9 cellular contexts compared by ENCODE assay signal in the genomic region with DNA sequence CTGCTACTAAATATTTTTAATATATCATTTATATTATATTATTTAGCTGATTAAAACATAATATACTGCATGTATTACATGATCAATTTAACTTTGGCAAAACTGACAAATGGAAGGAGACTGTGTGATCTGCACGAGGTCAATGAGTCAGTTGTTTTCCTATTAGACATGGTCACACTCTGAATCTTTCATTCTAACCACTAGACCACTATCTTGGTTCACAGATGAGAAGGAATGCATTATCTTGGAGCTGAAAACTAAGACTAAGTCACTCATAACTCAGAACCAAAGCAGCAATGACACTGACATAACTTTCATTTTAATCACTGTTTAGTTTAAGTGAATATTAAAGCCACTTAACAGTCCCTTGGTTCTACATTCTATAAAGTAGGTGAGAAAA. TPM values are rescaled to one million over a fixed set of nuclear protein-coding genes. Genes with fewer than 3 reads are reported as not detected.
DNase-seq lines count a peak whose midpoint lies in the region; ATAC-seq, FAIRE-seq and TF ChIP-seq lines count a peak whose summit lies in the region.
"Had no signal": no experiment of that assay in that cellular context is flagged by ENCODE, and none has a peak within 500 bp of the region (broad histone marks: within the 10 kb centered on the region; RNA-seq: fewer than 3 reads in every experiment).

No MANE protein-coding gene starts in this region.

- H3K4me1 ChIP-seq in MM.1S (ENCODE audit: low read length) = no peaks in the 10 kb centered on the region

- peaks cover 35% of the 10 kb centered on the region for H3K36me3 Mint-ChIP-seq in T-helper 1 cell treated with Interleukin-12 subunit alpha and Interleukin-12 subunit beta and Interleukin-4 antibody, amounts not matched to agents 30 μg/mL and 1 μg/mL, for 36 hours (ENCODE audit: low read depth)

- no peak overlapping the region for H2AFZ ChIP-seq in MM.1S (ENCODE audit: low read length)

- H3F3A ChIP-seq in MM.1S (ENCODE audit: insufficient read depth, low read length) = no peaks in the 10 kb centered on the region

- ATAC-seq in GM21723 (IDR thresholded peaks at IDR 0.05; ENCODE audit: unreplicated experiment) = peak; percentile 62

- no peaks in the 10 kb centered on the region for H3K9me3 ChIP-seq in MM.1S (replicated peaks; ENCODE audit: insufficient read depth, low read length)

- H3K36me3 ChIP-seq in MM.1S (replicated peaks; ENCODE audit: insufficient read depth, low read length) = peaks cover 6% of the 10 kb centered on the region

- H3K27ac ChIP-seq in MM.1S (ENCODE audit: low read length) = no peak overlapping the region

- H3K9me3 Mint-ChIP-seq in T-helper 1 cell treated with Interleukin-12 subunit alpha and Interleukin-12 subunit beta and Interleukin-4 antibody, amounts not matched to agents 30 μg/mL and 1 μg/mL, for 36 hours = no peaks in the 10 kb centered on the region

- no peak overlapping the region for H3K9ac ChIP-seq in MM.1S (ENCODE audit: low read length)

- H3K4me2 ChIP-seq in MM.1S (ENCODE audit: low read depth, low read length) = no peak overlapping the region

- no peak overlapping the region for H3K4me3 Mint-ChIP-seq in T-helper 1 cell treated with Interleukin-12 subunit alpha and Interleukin-12 subunit beta and Interleukin-4 antibody, amounts not matched to agents 30 μg/mL and 1 μg/mL, for 36 hours

- no peaks in the 10 kb centered on the region for H3K9me2 ChIP-seq in MM.1S (replicated peaks; ENCODE audit: insufficient read depth, low read length)

- peaks cover 42% of the 10 kb centered on the region for H3K4me1 Mint-ChIP-seq in T-helper 1 cell treated with Interleukin-12 subunit alpha and Interleukin-12 subunit beta and Interleukin-4 antibody, amounts not matched to agents 30 μg/mL and 1 μg/mL, for 36 hours (ENCODE audit: low read depth)

- FAIRE-seq in GM12891 (lab: Jason Lieb, UNC) = peak; percentile 38

- no peaks in the 10 kb centered on the region for H3K27me3 ChIP-seq in MM.1S (replicated peaks; ENCODE audit: insufficient read depth, low read length)

- H3K4me3 ChIP-seq in MM.1S (ENCODE audit: low read length) = no peak overlapping the region

- no peaks in the 10 kb centered on the region for H3K27me3 Mint-ChIP-seq in T-helper 1 cell treated with Interleukin-12 subunit alpha and Interleukin-12 subunit beta and Interleukin-4 antibody, amounts not matched to agents 30 μg/mL and 1 μg/mL, for 36 hours (ENCODE audit: low read depth)

- peak overlapping the region; percentile 75 for H3K27ac Mint-ChIP-seq in T-helper 1 cell treated with Interleukin-12 subunit alpha and Interleukin-12 subunit beta and Interleukin-4 antibody, amounts not matched to agents 30 μg/mL and 1 μg/mL, for 36 hours

- TF ChIP-seq CTCF in MM.1S (IDR thresholded peaks at IDR 0.05; ENCODE audit: low read length) = no peak

- no peak for DNase-seq in GM12891 (ENCODE audit: insufficient read length, low spot score)
- peak; percentile 95 for DNase-seq in kidney tubule cell (ENCODE audit: low spot score)
- DNase-seq in cerebellar cortex (ENCODE audit: low spot score) = no peak
- DNase-seq in HK-2 (ENCODE audit: unreplicated experiment) = no peak
- no peak for DNase-seq in occipital lobe (lab: John Stamatoyannopoulos, UW)
- no peak for DNase-seq in MM.1S
- DNase-seq: GOT3 had no signal

- no peak for TF ChIP-seq POLR2A in GM12891 (IDR thresholded peaks at IDR 0.05; ENCODE audit: low read depth, low read length)

- peaks cover 25% of the 10 kb centered on the region for H3K79me2 ChIP-seq in MM.1S (ENCODE audit: low read length)

- peaks cover 4% of the 10 kb centered on the region; the same call in 1 of the 2 replicates for H4K20me1 ChIP-seq in MM.1S (ENCODE audit: insufficient read depth, low read length)

TF ChIP-seq in GM12891, 5 proteins besides CTCF, POLR2A, EP300 and RAD21:
- TF ChIP-seq POU2F2 (IDR thresholded peaks at IDR 0.05; ENCODE audit: low read depth, low read length) (no peak), SPI1 (IDR thresholded peaks at IDR 0.05; ENCODE audit: low read depth, low read length) (no peak), POLR2AphosphoS5 (IDR thresholded peaks at IDR 0.05; ENCODE audit: low read depth, low read length) (no peak), PAX5 (IDR thresholded peaks at IDR 0.05; ENCODE audit: insufficient read depth, low read length, severe bottlenecking) (no peak), TAF1 (IDR thresholded peaks at IDR 0.05; ENCODE audit: low read depth, low read length) (no peak)

RNA-seq across cellular contexts. Expression of gene GNPTAB, which starts 37.4 kb away (rescaled TPM):
- polyA plus RNA-seq in GM12891 (2012; ENCODE audit: low read depth, missing spikeins) = 12.4 TPM
- 138 TPM for total RNA-seq in occipital lobe

RNA-seq across cellular contexts. Expression of gene SYCP3, which starts 54.1 kb away (rescaled TPM):
- 0.31 TPM for polyA plus RNA-seq in GM12891 (2012; ENCODE audit: low read depth, missing spikeins)
- 0.47 TPM for total RNA-seq in occipital lobe
